ENCODE assay signal across 1 cellular context in the genomic region with DNA sequence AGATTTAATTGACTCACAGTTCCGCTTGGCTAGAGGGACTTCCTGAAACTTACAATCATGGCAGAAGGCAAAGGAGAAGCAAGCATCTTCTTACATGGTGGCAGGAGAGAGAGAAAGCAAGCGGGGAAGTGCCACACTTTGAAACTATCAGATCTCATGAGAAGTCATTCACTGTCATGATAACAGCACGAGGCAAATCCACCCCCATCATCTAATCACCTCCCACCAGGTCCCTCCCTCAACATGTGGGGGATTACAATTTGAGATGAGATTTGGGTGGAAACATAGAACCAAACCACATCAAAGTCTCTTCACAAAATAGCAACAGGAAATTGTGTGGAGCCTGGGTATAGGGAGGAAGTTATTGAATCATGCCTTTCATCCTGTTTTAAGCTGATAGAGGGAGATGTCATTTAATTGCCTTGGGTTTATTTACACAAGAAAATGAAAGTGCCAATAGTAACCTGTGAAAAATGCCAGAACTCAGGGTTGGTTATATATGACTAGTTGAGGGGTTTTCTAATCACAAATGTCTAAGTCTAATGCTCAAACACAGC.
TF ChIP-seq lines count a peak whose summit lies in the region.

No MANE protein-coding gene starts in this region.

TF ChIP-seq in WTC11, 78 proteins besides CTCF, POLR2A, EP300 and RAD21 (continued from another document):
- no peak for TF ChIP-seq CREM (CRISPR knock-in tag; IDR thresholded peaks at IDR 0.05)
- TF ChIP-seq, protein P1, sequence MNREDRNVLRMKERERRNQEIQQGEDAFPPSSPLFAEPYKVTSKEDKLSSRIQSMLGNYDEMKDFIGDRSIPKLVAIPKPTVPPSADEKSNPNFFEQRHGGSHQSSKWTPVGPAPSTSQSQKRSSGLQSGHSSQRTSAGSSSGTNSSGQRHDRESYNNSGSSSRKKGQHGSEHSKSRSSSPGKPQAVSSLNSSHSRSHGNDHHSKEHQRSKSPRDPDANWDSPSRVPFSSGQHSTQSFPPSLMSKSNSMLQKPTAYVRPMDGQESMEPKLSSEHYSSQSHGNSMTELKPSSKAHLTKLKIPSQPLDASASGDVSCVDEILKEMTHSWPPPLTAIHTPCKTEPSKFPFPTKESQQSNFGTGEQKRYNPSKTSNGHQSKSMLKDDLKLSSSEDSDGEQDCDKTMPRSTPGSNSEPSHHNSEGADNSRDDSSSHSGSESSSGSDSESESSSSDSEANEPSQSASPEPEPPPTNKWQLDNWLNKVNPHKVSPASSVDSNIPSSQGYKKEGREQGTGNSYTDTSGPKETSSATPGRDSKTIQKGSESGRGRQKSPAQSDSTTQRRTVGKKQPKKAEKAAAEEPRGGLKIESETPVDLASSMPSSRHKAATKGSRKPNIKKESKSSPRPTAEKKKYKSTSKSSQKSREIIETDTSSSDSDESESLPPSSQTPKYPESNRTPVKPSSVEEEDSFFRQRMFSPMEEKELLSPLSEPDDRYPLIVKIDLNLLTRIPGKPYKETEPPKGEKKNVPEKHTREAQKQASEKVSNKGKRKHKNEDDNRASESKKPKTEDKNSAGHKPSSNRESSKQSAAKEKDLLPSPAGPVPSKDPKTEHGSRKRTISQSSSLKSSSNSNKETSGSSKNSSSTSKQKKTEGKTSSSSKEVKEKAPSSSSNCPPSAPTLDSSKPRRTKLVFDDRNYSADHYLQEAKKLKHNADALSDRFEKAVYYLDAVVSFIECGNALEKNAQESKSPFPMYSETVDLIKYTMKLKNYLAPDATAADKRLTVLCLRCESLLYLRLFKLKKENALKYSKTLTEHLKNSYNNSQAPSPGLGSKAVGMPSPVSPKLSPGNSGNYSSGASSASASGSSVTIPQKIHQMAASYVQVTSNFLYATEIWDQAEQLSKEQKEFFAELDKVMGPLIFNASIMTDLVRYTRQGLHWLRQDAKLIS (CRISPR knock-in tag; IDR thresholded peaks at IDR 0.05; ENCODE audit: borderline replicate concordance): no peak
- no peak for TF ChIP-seq SP1 (CRISPR knock-in tag; conservative IDR thresholded peaks at IDR 0.05)
- TF ChIP-seq ELF4 (CRISPR knock-in tag; IDR thresholded peaks at IDR 0.05; ENCODE audit: low read depth): no peak
- TF ChIP-seq ZNF317 (CRISPR knock-in tag; IDR thresholded peaks at IDR 0.05; ENCODE audit: borderline replicate concordance, low read depth): no peak
- TF ChIP-seq, protein P2, sequence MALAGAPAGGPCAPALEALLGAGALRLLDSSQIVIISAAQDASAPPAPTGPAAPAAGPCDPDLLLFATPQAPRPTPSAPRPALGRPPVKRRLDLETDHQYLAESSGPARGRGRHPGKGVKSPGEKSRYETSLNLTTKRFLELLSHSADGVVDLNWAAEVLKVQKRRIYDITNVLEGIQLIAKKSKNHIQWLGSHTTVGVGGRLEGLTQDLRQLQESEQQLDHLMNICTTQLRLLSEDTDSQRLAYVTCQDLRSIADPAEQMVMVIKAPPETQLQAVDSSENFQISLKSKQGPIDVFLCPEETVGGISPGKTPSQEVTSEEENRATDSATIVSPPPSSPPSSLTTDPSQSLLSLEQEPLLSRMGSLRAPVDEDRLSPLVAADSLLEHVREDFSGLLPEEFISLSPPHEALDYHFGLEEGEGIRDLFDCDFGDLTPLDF (CRISPR knock-in tag; IDR thresholded peaks at IDR 0.05): no peak
- TF ChIP-seq OVOL2 (CRISPR knock-in tag; IDR thresholded peaks at IDR 0.05; ENCODE audit: borderline replicate concordance): no peak
- no peak for TF ChIP-seq NR2C2 (CRISPR knock-in tag; IDR thresholded peaks at IDR 0.05)
- no peak for TF ChIP-seq ZNF121 (CRISPR knock-in tag; IDR thresholded peaks at IDR 0.05)
